In the genomic region with DNA sequence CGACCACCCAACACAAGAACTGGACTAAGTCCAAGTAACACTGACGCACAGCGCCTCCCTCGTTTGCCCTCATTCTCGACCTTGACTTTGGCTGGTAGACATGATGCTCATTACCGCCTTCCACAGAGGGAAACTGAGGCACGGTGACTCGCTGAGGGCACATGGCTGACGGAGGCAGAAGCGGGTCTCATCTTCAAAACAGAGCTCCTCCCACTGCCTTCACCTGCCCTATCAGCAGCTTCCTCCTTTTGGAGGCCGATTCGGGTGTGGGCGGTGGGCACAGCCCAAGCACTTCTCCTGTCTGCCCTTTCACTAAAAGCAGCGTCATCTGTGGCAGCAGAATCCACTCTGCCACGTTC, we compare ENCODE assay signal across 11 cellular contexts. TPM values are rescaled to one million over a fixed set of nuclear protein-coding genes. Genes with fewer than 3 reads are reported as not detected.
DNase-seq lines count a peak whose midpoint lies in the region; ATAC-seq and TF ChIP-seq lines count a peak whose summit lies in the region.
"Had no signal": no experiment of that assay in that cellular context is flagged by ENCODE, and none has a peak within 500 bp of the region (broad histone marks: within the 10 kb centered on the region; RNA-seq: fewer than 3 reads in every experiment).

No MANE protein-coding gene starts in this region.

- H4K20me1 ChIP-seq in DND-41 (ENCODE audit: insufficient read depth, low read length) = peaks cover 14% of the 10 kb centered on the region; the same call in 1 of the 2 replicates
- H4K20me1 ChIP-seq in OCI-LY7 (ENCODE audit: insufficient read depth, low read length) = peaks cover 14% of the 10 kb centered on the region

- no TSS peak for BruUV-seq in OCI-LY7 (replicated peaks; lab: Mats Ljungman, UMichigan)

- no peak for TF ChIP-seq POLR2A in gastrocnemius medialis (IDR thresholded peaks at IDR 0.05)
- TF ChIP-seq POLR2A in spleen (IDR thresholded peaks at IDR 0.05) = no peak

- H3K9ac ChIP-seq in DND-41 (ENCODE audit: low read depth, low read length) = no peak overlapping the region

- ATAC-seq in DND-41 (ENCODE audit: insufficient read depth, low read depth) (no peak), gastrocnemius medialis (no peak), left lung (no peak), GM18867 (IDR thresholded peaks at IDR 0.05; ENCODE audit: unreplicated experiment) (no peak)
- no peak for ATAC-seq in activated naive CD8-positive, alpha-beta T cell treated with anti-CD3 and anti-CD28 coated beads, Interleukin-2, amount 10 ng/mL, durations not matched to agents 7 days and 5 days (ENCODE audit: low read depth)
- ATAC-seq: body of pancreas had no signal

- H3K27me3 Mint-ChIP-seq in activated naive CD8-positive, alpha-beta T cell treated with anti-CD3 and anti-CD28 coated beads, Interleukin-2, amount 10 ng/mL, durations not matched to agents 7 days and 5 days = peaks cover 30% of the 10 kb centered on the region

- H3K9me3 ChIP-seq in DND-41 (ENCODE audit: insufficient read depth, low read length, severe bottlenecking) = no peaks in the 10 kb centered on the region
- no peaks in the 10 kb centered on the region for H3K9me3 ChIP-seq in OCI-LY7 (ENCODE audit: low read length)
- no peaks in the 10 kb centered on the region for H3K9me3 ChIP-seq in gastrocnemius medialis
- H3K9me3 ChIP-seq in spleen = no peaks in the 10 kb centered on the region
- no peaks in the 10 kb centered on the region for H3K9me3 ChIP-seq in left lung
- H3K9me3 ChIP-seq: body of pancreas had no signal

- TF ChIP-seq CTCF in DND-41 (IDR thresholded peaks at IDR 0.05; ENCODE audit: borderline replicate concordance, extremely low read depth, low read length, poor library complexity, severe bottlenecking) (no peak), OCI-LY7 (conservative IDR thresholded peaks at IDR 0.05; ENCODE audit: low read length) (no peak), gastrocnemius medialis (IDR thresholded peaks at IDR 0.05 in 4 of 5, conservative IDR thresholded peaks at IDR 0.05 in 1 of 5) (no peak), spleen (IDR thresholded peaks at IDR 0.05 in 8 of 11, conservative IDR thresholded peaks at IDR 0.05 in 3 of 11) (no peak), left lung (IDR thresholded peaks at IDR 0.05) (no peak)

- peak overlapping the region; percentile 42 for H3K27ac Mint-ChIP-seq in activated naive CD8-positive, alpha-beta T cell treated with anti-CD3 and anti-CD28 coated beads, Interleukin-2, amount 10 ng/mL, durations not matched to agents 7 days and 5 days

- H3K27ac ChIP-seq in DND-41 (ENCODE audit: low read length) (no peak overlapping the region), OCI-LY7 (ENCODE audit: low read depth, low read length, poor library complexity, severe bottlenecking) (no peak overlapping the region), gastrocnemius medialis (peak overlapping the region; percentile 89 to 100 (median 96)), spleen (no peak overlapping the region), left lung (no peak overlapping the region)

- intact Hi-C loops in OCI-LY7 (cut with micrococcal nuclease; ENCODE audit: unreplicated experiment) = no loop called here
- intact Hi-C loops in gastrocnemius medialis (cut with DNase I; ENCODE audit: low total_unique reads) = loop anchor here (2.0 to 10.0 kb wide), 2 partner anchors 624 to 690 kb away; a partner anchor contains a TSS
- intact Hi-C loops in spleen (cut with DNase I; ENCODE audit: low total_unique reads) = no loop called here
- intact Hi-C loops in left lung (cut with DNase I) = no loop called here

- peak overlapping the region; percentile 98; the same call in 1 of the 2 replicates for H3K4me2 ChIP-seq in DND-41 (ENCODE audit: insufficient read depth, low read length)
- peak overlapping the region; percentile 92; the same call in 1 of the 2 replicates for H3K4me2 ChIP-seq in OCI-LY7 (ENCODE audit: low read length)

- H2AFZ ChIP-seq in DND-41 (ENCODE audit: low read depth, low read length) = no peak overlapping the region
- no peak overlapping the region for H2AFZ ChIP-seq in OCI-LY7 (ENCODE audit: low read length)

- H3K36me3 Mint-ChIP-seq in activated naive CD8-positive, alpha-beta T cell treated with anti-CD3 and anti-CD28 coated beads, Interleukin-2, amount 10 ng/mL, durations not matched to agents 7 days and 5 days = peaks cover 2% of the 10 kb centered on the region

- H3K36me3 ChIP-seq in DND-41 (ENCODE audit: insufficient read depth, low read length) (no peaks in the 10 kb centered on the region; the same call in 1 of the 2 replicates), OCI-LY7 (ENCODE audit: insufficient read depth, low read length) (no peaks in the 10 kb centered on the region), gastrocnemius medialis (no peaks in the 10 kb centered on the region), spleen (no peaks in the 10 kb centered on the region), left lung (no peaks in the 10 kb centered on the region)

- H3K4me3 ChIP-seq in DND-41 (ENCODE audit: low read depth in 1 of 2, low read length in 2 of 2) (no peak overlapping the region), OCI-LY7 (ENCODE audit: low read depth, low read length, poor library complexity, severe bottlenecking) (no peak overlapping the region), gastrocnemius medialis (no peak overlapping the region), spleen (peak overlapping the region in 2 of 8 donors; percentile 72 to 96), left lung (no peak overlapping the region)

- H3K9me2 ChIP-seq in OCI-LY7 (ENCODE audit: insufficient read depth, low read length) = no peaks in the 10 kb centered on the region

- H3K79me2 ChIP-seq in DND-41 (ENCODE audit: insufficient read depth, low read length) (peaks cover 27% of the 10 kb centered on the region), OCI-LY7 (ENCODE audit: insufficient read depth, low read depth, low read length) (peaks cover 25% of the 10 kb centered on the region)

- peaks cover 24% of the 10 kb centered on the region for H3K4me1 Mint-ChIP-seq in activated naive CD8-positive, alpha-beta T cell treated with anti-CD3 and anti-CD28 coated beads, Interleukin-2, amount 10 ng/mL, durations not matched to agents 7 days and 5 days

- H3K9me3 Mint-ChIP-seq in activated naive CD8-positive, alpha-beta T cell treated with anti-CD3 and anti-CD28 coated beads, Interleukin-2, amount 10 ng/mL, durations not matched to agents 7 days and 5 days = no peaks in the 10 kb centered on the region

- 45 to 55% (median 51%) methylated on average over 15 of the region's 15 CpGs for WGBS in spleen, 5 donors

- in situ Hi-C loops in gastrocnemius medialis (cut with MboI; ENCODE audit: low sequenced_read_pairs in 4 of 4) = no loop called here

- H3K4me3 Mint-ChIP-seq in activated naive CD8-positive, alpha-beta T cell treated with anti-CD3 and anti-CD28 coated beads, Interleukin-2, amount 10 ng/mL, durations not matched to agents 7 days and 5 days = peak overlapping the region; percentile 69

- no peaks in the 10 kb centered on the region for H3K27me3 ChIP-seq in DND-41 (ENCODE audit: insufficient read depth, low read length, poor library complexity)
- H3K27me3 ChIP-seq in gastrocnemius medialis = no peaks in the 10 kb centered on the region
- H3K27me3 ChIP-seq in spleen (replicated peaks in 1 of 7) = peaks cover 0 to 12% (median 0%) of the 10 kb centered on the region in 7 donors
- H3K27me3 ChIP-seq in left lung = peaks cover 0 to 6% of the 10 kb centered on the region in 2 donors
- H3K27me3 ChIP-seq: body of pancreas had no signal

- H3K4me1 ChIP-seq in DND-41 (ENCODE audit: insufficient read depth, low read length) = peaks cover 31% of the 10 kb centered on the region
- H3K4me1 ChIP-seq in OCI-LY7 (ENCODE audit: insufficient read depth, low read length, poor library complexity, severe bottlenecking) = peaks cover 22% of the 10 kb centered on the region
- peaks cover 28 to 31% of the 10 kb centered on the region in 2 donors for H3K4me1 ChIP-seq in gastrocnemius medialis
- H3K4me1 ChIP-seq in spleen = peaks cover 12 to 44% (median 37%) of the 10 kb centered on the region in 6 donors
- H3K4me1 ChIP-seq in left lung = peaks cover 10 to 30% of the 10 kb centered on the region in 2 donors

- DNase-seq in DND-41 = no peak
- no peak for DNase-seq in OCI-LY7 (ENCODE audit: low spot score)
- DNase-seq in activated naive CD8-positive, alpha-beta T cell treated with anti-CD3 and anti-CD28 coated beads, Interleukin-2, amount 10 ng/mL, durations not matched to agents 7 days and 5 days = no peak
- DNase-seq in gastrocnemius medialis = peak in 1 of 2 donors; percentile 24
- no peak for DNase-seq in spleen
- no peak for DNase-seq in left lung
- DNase-seq in D341Med (ENCODE audit: low spot score) = no peak
- DNase-seq: foreskin fibroblast, NCI-H187 had no signal

- POLR2A ChIA-PET in OCI-LY7 (lab: Charles Lee) = no interaction called here
- POLR2A ChIA-PET in activated naive CD8-positive, alpha-beta T cell treated with anti-CD3 and anti-CD28 coated beads, Interleukin-2, amount 10 ng/mL, durations not matched to agents 7 days and 5 days (lab: Charles Lee) = no interaction called here

- CTCF ChIA-PET in OCI-LY7 (lab: Charles Lee; ENCODE audit: unreplicated experiment) = no interaction called here

RNA-seq across cellular contexts. Expression of a gene that starts 2.0 kb away (rescaled TPM):
- 13.9 and 14.3 TPM in 2 replicates for total RNA-seq in OCI-LY7 (2014; rRNA removed; shearing (Covaris generic))
- 26.3 and 28.8 TPM in 2 replicates for total RNA-seq in OCI-LY7 (2022)
- total RNA-seq in activated naive CD8-positive, alpha-beta T cell treated with anti-CD3 and anti-CD28 coated beads, Interleukin-2, amount 10 ng/mL, durations not matched to agents 7 days and 5 days = 10 to 100 TPM; 29.2 to 32.2 TPM
- total RNA-seq in gastrocnemius medialis = 10 to 100 TPM; 17.3 to 21.0 (median 19.2) TPM
- total RNA-seq in spleen = 10 to 100 TPM; 39.6 to 52.8 (median 42.3) TPM
- polyA plus RNA-seq in spleen = 10 to 100 TPM; 12.3 to 16.7 (median 15.7) TPM
- total RNA-seq in left lung = 10 to 100 TPM; 36.0 to 38.2 TPM

RNA-seq across cellular contexts. Expression of a gene that starts 56.7 kb away (rescaled TPM):
- total RNA-seq in OCI-LY7 (2014; rRNA removed; shearing (Covaris generic)) = 53.9 and 81.1 TPM in 2 replicates
- total RNA-seq in OCI-LY7 (2022) (94.1 and 114 TPM in 2 replicates), gastrocnemius medialis (10 to 100 TPM in 2 of 4 donors, 1 to 10 TPM in 2; 8.1 to 19.3 (median 10.6) TPM), spleen (10 to 100 TPM; 17.4 to 36.0 (median 25.9) TPM), left lung (10 to 100 TPM; 44.7 to 50.9 TPM)
- total RNA-seq in activated naive CD8-positive, alpha-beta T cell treated with anti-CD3 and anti-CD28 coated beads, Interleukin-2, amount 10 ng/mL, durations not matched to agents 7 days and 5 days = 10 to 100 TPM; 23.1 to 23.5 TPM
- 10 to 100 TPM; 15.9 to 22.1 (median 17.9) TPM for polyA plus RNA-seq in spleen

Comparison
In these comparisons a context has a peak if more than half of its experiments do, and no peak if none do; other contexts are left out.
1. H3K27ac ChIP-seq: peak in gastrocnemius medialis (4 of 4); none in DND-41 (single experiment), OCI-LY7 (single experiment), spleen (0 of 8) and left lung (0 of 2).